Comparison of ENCODE assay signal across 10 cellular contexts in genomic region chr7:100265851-100266250, GRCh38. TPM values are rescaled to one million over a fixed set of nuclear protein-coding genes. Genes with fewer than 3 reads are reported as not detected.
"Had no signal": no experiment of that assay in that cellular context is flagged by ENCODE, and none has a peak within 500 bp of the region (broad histone marks: within the 10 kb centered on the region; RNA-seq: fewer than 3 reads in every experiment).

No MANE protein-coding gene starts in this region.

RNA-seq across cellular contexts. Expression of gene SPDYE3, which starts 41.7 kb away (rescaled TPM):
- total RNA-seq: activated T-cell treated with anti-CD3 and anti-CD28 coated beads, Interleukin-2, amount 50 U/mL, for 72 hours; adrenal gland; cardiac septum; fibroblast of lung; left ventricle myocardium inferior; pulmonary artery endothelial cell; smooth muscle cell; stomach; upper lobe of left lung had no signal

RNA-seq across cellular contexts. Expression of gene PVRIG, which starts 46.1 kb away (rescaled TPM):
- total RNA-seq: cardiac septum, fibroblast of lung, left ventricle myocardium inferior, osteoblast, pulmonary artery endothelial cell, smooth muscle cell had no signal
